In the genomic region with DNA sequence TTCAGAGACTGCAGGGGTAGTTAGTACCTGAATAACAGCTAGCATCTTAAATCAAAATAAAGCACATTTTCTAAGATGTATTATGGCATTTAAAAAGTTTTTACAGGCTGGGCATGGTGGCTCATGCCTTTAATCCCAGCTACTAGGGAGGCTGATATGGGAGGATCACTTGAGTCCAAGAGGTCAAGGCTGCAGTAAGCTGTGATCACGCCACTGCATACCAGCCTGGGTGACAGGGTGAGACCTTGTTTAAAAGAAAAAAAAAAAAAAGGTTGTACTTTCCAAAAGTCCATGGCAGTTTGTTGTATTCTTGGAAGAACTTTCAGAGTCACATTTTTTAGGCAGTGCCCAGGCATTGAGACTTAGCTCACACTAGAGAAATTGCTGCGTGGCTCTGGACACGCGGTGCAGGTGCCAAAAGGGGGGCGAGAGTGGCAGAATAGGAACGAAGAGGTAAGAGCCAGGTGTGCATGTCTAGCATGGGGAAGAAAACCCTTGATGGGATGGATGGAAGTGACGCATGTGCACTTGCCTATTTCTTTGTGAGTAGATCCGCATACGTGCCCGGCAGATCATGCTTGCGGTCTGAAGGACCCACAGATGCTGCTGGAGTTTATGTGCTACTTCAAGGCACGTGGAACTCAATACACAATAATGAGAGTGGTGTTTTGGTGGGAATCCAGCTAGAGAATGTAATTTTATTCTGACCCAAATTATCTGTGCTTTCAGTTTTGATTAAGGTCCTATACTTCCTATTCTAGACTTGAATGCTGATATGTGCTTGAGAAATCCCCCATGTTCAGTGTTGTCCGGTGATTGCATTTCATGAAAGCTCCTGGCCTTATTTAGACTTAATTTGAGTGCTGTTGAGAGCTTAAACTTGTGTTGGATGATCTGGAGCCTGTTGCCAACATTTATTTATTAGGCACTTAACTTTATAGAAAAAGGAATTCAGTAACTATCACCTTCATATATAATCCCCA, we compare ENCODE assay signal across 1 cellular context.
TF ChIP-seq lines count a peak whose summit lies in the region.

No MANE protein-coding gene starts in this region.

TF ChIP-seq in HepG2, 621 proteins besides CTCF, POLR2A, EP300 and RAD21 (continued from another document and continues in another):
- TF ChIP-seq, protein P1, sequence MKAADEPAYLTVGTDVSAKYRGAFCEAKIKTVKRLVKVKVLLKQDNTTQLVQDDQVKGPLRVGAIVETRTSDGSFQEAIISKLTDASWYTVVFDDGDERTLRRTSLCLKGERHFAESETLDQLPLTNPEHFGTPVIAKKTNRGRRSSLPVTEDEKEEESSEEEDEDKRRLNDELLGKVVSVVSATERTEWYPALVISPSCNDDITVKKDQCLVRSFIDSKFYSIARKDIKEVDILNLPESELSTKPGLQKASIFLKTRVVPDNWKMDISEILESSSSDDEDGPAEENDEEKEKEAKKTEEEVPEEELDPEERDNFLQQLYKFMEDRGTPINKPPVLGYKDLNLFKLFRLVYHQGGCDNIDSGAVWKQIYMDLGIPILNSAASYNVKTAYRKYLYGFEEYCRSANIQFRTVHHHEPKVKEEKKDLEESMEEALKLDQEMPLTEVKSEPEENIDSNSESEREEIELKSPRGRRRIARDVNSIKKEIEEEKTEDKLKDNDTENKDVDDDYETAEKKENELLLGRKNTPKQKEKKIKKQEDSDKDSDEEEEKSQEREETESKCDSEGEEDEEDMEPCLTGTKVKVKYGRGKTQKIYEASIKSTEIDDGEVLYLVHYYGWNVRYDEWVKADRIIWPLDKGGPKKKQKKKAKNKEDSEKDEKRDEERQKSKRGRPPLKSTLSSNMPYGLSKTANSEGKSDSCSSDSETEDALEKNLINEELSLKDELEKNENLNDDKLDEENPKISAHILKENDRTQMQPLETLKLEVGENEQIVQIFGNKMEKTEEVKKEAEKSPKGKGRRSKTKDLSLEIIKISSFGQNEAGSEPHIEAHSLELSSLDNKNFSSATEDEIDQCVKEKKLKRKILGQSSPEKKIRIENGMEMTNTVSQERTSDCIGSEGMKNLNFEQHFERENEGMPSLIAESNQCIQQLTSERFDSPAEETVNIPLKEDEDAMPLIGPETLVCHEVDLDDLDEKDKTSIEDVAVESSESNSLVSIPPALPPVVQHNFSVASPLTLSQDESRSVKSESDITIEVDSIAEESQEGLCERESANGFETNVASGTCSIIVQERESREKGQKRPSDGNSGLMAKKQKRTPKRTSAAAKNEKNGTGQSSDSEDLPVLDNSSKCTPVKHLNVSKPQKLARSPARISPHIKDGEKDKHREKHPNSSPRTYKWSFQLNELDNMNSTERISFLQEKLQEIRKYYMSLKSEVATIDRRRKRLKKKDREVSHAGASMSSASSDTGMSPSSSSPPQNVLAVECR (CRISPR knock-in tag; IDR thresholded peaks at IDR 0.05; ENCODE audit: borderline replicate concordance) = peak; percentile 28; the same call in 1 of the 2 replicates
- TF ChIP-seq ZMYM3 (CRISPR knock-in tag; IDR thresholded peaks at IDR 0.05) = peak; percentile 95
- peak; percentile 50; the same call in 1 of the 2 replicates for TF ChIP-seq MYC (CRISPR knock-in tag; IDR thresholded peaks at IDR 0.05; ENCODE audit: borderline replicate concordance)
- TF ChIP-seq ZNF556 (CRISPR knock-in tag; IDR thresholded peaks at IDR 0.05; ENCODE audit: borderline replicate concordance) = 0 out of 2 replicates have a peak, but pooled peaks have one; percentile 30
- TF ChIP-seq ATF2 (CRISPR knock-in tag; IDR thresholded peaks at IDR 0.05) = no peak
- no peak for TF ChIP-seq MAZ (IDR thresholded peaks at IDR 0.05; ENCODE audit: borderline replicate concordance, low read depth, low read length)
- no peak for TF ChIP-seq MAZ (CRISPR knock-in tag; IDR thresholded peaks at IDR 0.05; ENCODE audit: low read depth)
- peak; percentile 84 for TF ChIP-seq NR2F6 (IDR thresholded peaks at IDR 0.05)
- TF ChIP-seq NR2F6 (CRISPR knock-in tag; IDR thresholded peaks at IDR 0.05) = peak; percentile 91
- no peak for TF ChIP-seq CSRNP1 (CRISPR knock-in tag; IDR thresholded peaks at IDR 0.05)
- TF ChIP-seq ZNF768 (CRISPR knock-in tag; IDR thresholded peaks at IDR 0.05) = no peak
- TF ChIP-seq SNAPC5 (CRISPR knock-in tag; IDR thresholded peaks at IDR 0.05; ENCODE audit: borderline replicate concordance) = no peak
- no peak for TF ChIP-seq ATF7 (IDR thresholded peaks at IDR 0.05)
- TF ChIP-seq ATF7 (CRISPR knock-in tag; IDR thresholded peaks at IDR 0.05) = no peak
- TF ChIP-seq ZNF354B (CRISPR knock-in tag; IDR thresholded peaks at IDR 0.05) = no peak
- no peak for TF ChIP-seq CCAR2 (optimal IDR thresholded peaks at IDR 0.05; ENCODE audit: low read depth, low read length)
- TF ChIP-seq RXRA (CRISPR knock-in tag; IDR thresholded peaks at IDR 0.05) = peak; percentile 38; the same call in 1 of the 2 replicates
- TF ChIP-seq, protein P2, sequence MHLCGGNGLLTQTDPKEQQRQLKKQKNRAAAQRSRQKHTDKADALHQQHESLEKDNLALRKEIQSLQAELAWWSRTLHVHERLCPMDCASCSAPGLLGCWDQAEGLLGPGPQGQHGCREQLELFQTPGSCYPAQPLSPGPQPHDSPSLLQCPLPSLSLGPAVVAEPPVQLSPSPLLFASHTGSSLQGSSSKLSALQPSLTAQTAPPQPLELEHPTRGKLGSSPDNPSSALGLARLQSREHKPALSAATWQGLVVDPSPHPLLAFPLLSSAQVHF (CRISPR knock-in tag; IDR thresholded peaks at IDR 0.05) = no peak
- TF ChIP-seq, protein P3, sequence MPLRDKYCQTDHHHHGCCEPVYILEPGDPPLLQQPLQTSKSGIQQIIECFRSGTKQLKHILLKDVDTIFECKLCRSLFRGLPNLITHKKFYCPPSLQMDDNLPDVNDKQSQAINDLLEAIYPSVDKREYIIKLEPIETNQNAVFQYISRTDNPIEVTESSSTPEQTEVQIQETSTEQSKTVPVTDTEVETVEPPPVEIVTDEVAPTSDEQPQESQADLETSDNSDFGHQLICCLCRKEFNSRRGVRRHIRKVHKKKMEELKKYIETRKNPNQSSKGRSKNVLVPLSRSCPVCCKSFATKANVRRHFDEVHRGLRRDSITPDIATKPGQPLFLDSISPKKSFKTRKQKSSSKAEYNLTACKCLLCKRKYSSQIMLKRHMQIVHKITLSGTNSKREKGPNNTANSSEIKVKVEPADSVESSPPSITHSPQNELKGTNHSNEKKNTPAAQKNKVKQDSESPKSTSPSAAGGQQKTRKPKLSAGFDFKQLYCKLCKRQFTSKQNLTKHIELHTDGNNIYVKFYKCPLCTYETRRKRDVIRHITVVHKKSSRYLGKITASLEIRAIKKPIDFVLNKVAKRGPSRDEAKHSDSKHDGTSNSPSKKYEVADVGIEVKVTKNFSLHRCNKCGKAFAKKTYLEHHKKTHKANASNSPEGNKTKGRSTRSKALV (CRISPR knock-in tag; IDR thresholded peaks at IDR 0.05) = no peak
- 0 out of 2 replicates have a peak, but pooled peaks have one; percentile 37 for TF ChIP-seq MEF2D (CRISPR knock-in tag; IDR thresholded peaks at IDR 0.05)
- no peak for TF ChIP-seq HBP1 (CRISPR knock-in tag; IDR thresholded peaks at IDR 0.05; ENCODE audit: low read depth)
- TF ChIP-seq SOX6 (IDR thresholded peaks at IDR 0.05) = no peak
- peak; percentile 54; the same call in 1 of the 2 replicates for TF ChIP-seq SOX6 (CRISPR knock-in tag; IDR thresholded peaks at IDR 0.05)
- TF ChIP-seq ZNF652 (CRISPR knock-in tag; IDR thresholded peaks at IDR 0.05; ENCODE audit: borderline replicate concordance, low read depth) = no peak
- TF ChIP-seq, protein P4, sequence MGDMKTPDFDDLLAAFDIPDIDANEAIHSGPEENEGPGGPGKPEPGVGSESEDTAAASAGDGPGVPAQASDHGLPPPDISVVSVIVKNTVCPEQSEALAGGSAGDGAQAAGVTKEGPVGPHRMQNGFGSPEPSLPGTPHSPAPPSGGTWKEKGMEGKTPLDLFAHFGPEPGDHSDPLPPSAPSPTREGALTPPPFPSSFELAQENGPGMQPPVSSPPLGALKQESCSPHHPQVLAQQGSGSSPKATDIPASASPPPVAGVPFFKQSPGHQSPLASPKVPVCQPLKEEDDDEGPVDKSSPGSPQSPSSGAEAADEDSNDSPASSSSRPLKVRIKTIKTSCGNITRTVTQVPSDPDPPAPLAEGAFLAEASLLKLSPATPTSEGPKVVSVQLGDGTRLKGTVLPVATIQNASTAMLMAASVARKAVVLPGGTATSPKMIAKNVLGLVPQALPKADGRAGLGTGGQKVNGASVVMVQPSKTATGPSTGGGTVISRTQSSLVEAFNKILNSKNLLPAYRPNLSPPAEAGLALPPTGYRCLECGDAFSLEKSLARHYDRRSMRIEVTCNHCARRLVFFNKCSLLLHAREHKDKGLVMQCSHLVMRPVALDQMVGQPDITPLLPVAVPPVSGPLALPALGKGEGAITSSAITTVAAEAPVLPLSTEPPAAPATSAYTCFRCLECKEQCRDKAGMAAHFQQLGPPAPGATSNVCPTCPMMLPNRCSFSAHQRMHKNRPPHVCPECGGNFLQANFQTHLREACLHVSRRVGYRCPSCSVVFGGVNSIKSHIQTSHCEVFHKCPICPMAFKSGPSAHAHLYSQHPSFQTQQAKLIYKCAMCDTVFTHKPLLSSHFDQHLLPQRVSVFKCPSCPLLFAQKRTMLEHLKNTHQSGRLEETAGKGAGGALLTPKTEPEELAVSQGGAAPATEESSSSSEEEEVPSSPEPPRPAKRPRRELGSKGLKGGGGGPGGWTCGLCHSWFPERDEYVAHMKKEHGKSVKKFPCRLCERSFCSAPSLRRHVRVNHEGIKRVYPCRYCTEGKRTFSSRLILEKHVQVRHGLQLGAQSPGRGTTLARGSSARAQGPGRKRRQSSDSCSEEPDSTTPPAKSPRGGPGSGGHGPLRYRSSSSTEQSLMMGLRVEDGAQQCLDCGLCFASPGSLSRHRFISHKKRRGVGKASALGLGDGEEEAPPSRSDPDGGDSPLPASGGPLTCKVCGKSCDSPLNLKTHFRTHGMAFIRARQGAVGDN (CRISPR knock-in tag; IDR thresholded peaks at IDR 0.05) = peak; percentile 28; the same call in 1 of the 2 replicates
- peak; percentile 60; the same call in 1 of the 2 replicates for TF ChIP-seq ZMYM2 (CRISPR knock-in tag; IDR thresholded peaks at IDR 0.05)
- 0 out of 2 replicates have a peak, but pooled peaks have one; percentile 31 for TF ChIP-seq ZNF292 (CRISPR knock-in tag; IDR thresholded peaks at IDR 0.05; ENCODE audit: borderline replicate concordance, low read depth)
- 0 out of 2 replicates have a peak, but pooled peaks have one; percentile 34 for TF ChIP-seq FOSL2 (CRISPR knock-in tag; IDR thresholded peaks at IDR 0.05)
- TF ChIP-seq ZNF12 (CRISPR knock-in tag; IDR thresholded peaks at IDR 0.05) = no peak
- TF ChIP-seq IRF2 (CRISPR knock-in tag; IDR thresholded peaks at IDR 0.05) = no peak
- TF ChIP-seq THRA (CRISPR knock-in tag; IDR thresholded peaks at IDR 0.05; ENCODE audit: borderline replicate concordance) = peak; percentile 31; the same call in 1 of the 2 replicates
